ENCODE assay signal across 19 cellular contexts in the genomic region with DNA sequence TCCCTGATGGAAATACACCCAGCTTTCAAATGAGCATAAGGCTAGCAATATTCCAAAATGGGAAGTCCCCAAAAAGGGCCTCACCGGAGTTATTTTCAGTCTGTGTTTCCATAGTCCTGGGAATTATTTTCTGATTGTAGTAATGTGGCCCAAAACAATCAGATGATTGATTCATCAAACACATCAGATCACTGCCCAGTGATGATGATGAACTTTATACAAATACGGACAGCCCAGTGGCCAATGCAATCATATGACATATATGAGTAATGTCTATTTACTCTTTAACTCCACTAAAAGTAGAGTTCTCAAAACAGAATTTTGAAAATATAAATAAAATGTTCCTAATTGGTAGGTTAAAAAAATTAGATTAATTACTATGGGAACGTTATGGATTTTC.
DNase-seq lines count a peak whose midpoint lies in the region; ATAC-seq, FAIRE-seq and TF ChIP-seq lines count a peak whose summit lies in the region.
"Had no signal": no experiment of that assay in that cellular context is flagged by ENCODE, and none has a peak within 500 bp of the region (broad histone marks: within the 10 kb centered on the region; RNA-seq: fewer than 3 reads in every experiment).

No MANE protein-coding gene starts in this region.

- H3K79me1 ChIP-seq in mesendoderm (ENCODE audit: low read length), result no peaks in the 10 kb centered on the region

- ATAC-seq in HG03139 (IDR thresholded peaks at IDR 0.05; ENCODE audit: unreplicated experiment), result no peak
- ATAC-seq: CD8-positive, alpha-beta T cell; HCT116 had no signal

- no peak for FAIRE-seq in bronchial epithelial cell (lab: Jason Lieb, UNC)
- FAIRE-seq: A204.1, G401.6, GM12892, H54 had no signal

- TF ChIP-seq CTCF in HEK293 (tag by site-specific recombination; IDR thresholded peaks at IDR 0.05) (no peak), bronchial epithelial cell (IDR thresholded peaks at IDR 0.05; ENCODE audit: insufficient read depth, low read length, severe bottlenecking) (no peak), MCF 10A (IDR thresholded peaks at IDR 0.05; ENCODE audit: unreplicated experiment) (no peak)

- POLR2A ChIA-PET in HEK293 (lab: Yijun Ruan, JAX) (no interaction called here), MCF 10A (lab: Yijun Ruan, JAX) (interaction anchor here (0.6 to 0.7 kb wide), 2 partner anchors 17 to 1734 kb away, joined by 3 to 5 read pairs; no protein-coding TSS in a partner anchor)

- H3K79me2 ChIP-seq in mesendoderm (ENCODE audit: control insufficient read depth, insufficient read depth, low read length), result no peaks in the 10 kb centered on the region

- H3K36me3 ChIP-seq in HEK293 (ENCODE audit: control insufficient read depth in 2 of 2, insufficient read depth in 1 of 2, low read length in 2 of 2) (no peaks in the 10 kb centered on the region), bronchial epithelial cell (ENCODE audit: control insufficient read depth, insufficient read depth, low read length) (no peaks in the 10 kb centered on the region), mesendoderm (ENCODE audit: control insufficient read depth, insufficient read depth, low read length) (no peaks in the 10 kb centered on the region)

- no peaks in the 10 kb centered on the region for H3K9me3 Mint-ChIP-seq in MCF 10A (ENCODE audit: unreplicated experiment)
- H3K9me3 Mint-ChIP-seq: CD8-positive, alpha-beta T cell; IgD-negative memory B cell had no signal

- H3K27ac ChIP-seq in HEK293 (ENCODE audit: extremely low read depth, low read depth, low read length) (peak overlapping the region; percentile 61), mesendoderm (ENCODE audit: low read depth, low read length) (peak overlapping the region; percentile 15)
- H3K27ac ChIP-seq: GM23248 had no signal

- peaks cover 3% of the 10 kb centered on the region for H3K27me3 ChIP-seq in bronchial epithelial cell (ENCODE audit: control insufficient read depth, insufficient read depth, low read length)
- no peaks in the 10 kb centered on the region for H3K27me3 ChIP-seq in mesendoderm (ENCODE audit: insufficient read depth, low read length, poor library complexity)

- H3K36me3 Mint-ChIP-seq in MCF 10A (ENCODE audit: insufficient read depth, unreplicated experiment), result peaks cover 6% of the 10 kb centered on the region
- H3K36me3 Mint-ChIP-seq: CD14-positive monocyte; CD8-positive, alpha-beta T cell; IgD-negative memory B cell had no signal

- intact Hi-C loops in MCF 10A (cut with micrococcal nuclease), result no loop called here

- H3K27ac Mint-ChIP-seq in MCF 10A (ENCODE audit: low read depth, unreplicated experiment), result no peak overlapping the region
- H3K27ac Mint-ChIP-seq: CD14-positive monocyte; CD8-positive, alpha-beta T cell; IgD-negative memory B cell had no signal

- peak overlapping the region; percentile 73 for H2BK120ac ChIP-seq in mesendoderm (ENCODE audit: low read depth, low read length)

- CTCF ChIA-PET in HEK293 (lab: Yijun Ruan, JAX), result no interaction called here
- CTCF ChIA-PET in MCF 10A (lab: Yijun Ruan, JAX), result interaction anchor here (1.0 kb wide), 1 partner anchor 25 kb away, joined by 3 read pairs; no protein-coding TSS in a partner anchor

- H3K23ac ChIP-seq in mesendoderm (ENCODE audit: low read length), result no peak overlapping the region

- no peaks in the 10 kb centered on the region for H3K27me3 Mint-ChIP-seq in MCF 10A (ENCODE audit: insufficient read depth, unreplicated experiment)

- H3K9ac ChIP-seq in mesendoderm (ENCODE audit: low read length), result no peak overlapping the region
- H3K9ac ChIP-seq: GM23248 had no signal

- no peak overlapping the region for H4K5ac ChIP-seq in mesendoderm (ENCODE audit: low read length)

- peaks cover 11% of the 10 kb centered on the region for H3K4me1 Mint-ChIP-seq in MCF 10A (ENCODE audit: insufficient read depth, unreplicated experiment)
- H3K4me1 Mint-ChIP-seq: CD14-positive monocyte, IgD-negative memory B cell had no signal

- BruUV-seq in MCF 10A (replicated peaks; lab: Mats Ljungman, UMichigan), result no TSS peak

- peak overlapping the region; percentile 65 for H3K56ac ChIP-seq in mesendoderm (ENCODE audit: low read length)

- H3K4me1 ChIP-seq in HEK293 (ENCODE audit: control insufficient read depth, insufficient read depth, low read length), result peaks cover 31% of the 10 kb centered on the region
- peaks cover 5% of the 10 kb centered on the region for H3K4me1 ChIP-seq in mesendoderm (ENCODE audit: control insufficient read depth, low read depth, low read length)

- no peak overlapping the region for H3K4me2 ChIP-seq in mesendoderm (ENCODE audit: low read length)

- no peak overlapping the region for H4K8ac ChIP-seq in mesendoderm (ENCODE audit: low read depth, low read length)

- DNase-seq in bronchial epithelial cell (ENCODE audit: low read depth), result peak; percentile 37
- no peak for DNase-seq in mesendoderm
- no peak for DNase-seq in D341Med (ENCODE audit: low spot score)
- DNase-seq in SW 1271 (lab: John Stamatoyannopoulos, UW), result no peak
- DNase-seq in MCF 10A (ENCODE audit: unreplicated experiment), result no peak
- DNase-seq: CD8-positive, alpha-beta T cell; COR-L47; DMS79; GM23248; KG1 had no signal

- H3K4me3 Mint-ChIP-seq in MCF 10A (ENCODE audit: unreplicated experiment), result no peak overlapping the region
- H3K4me3 Mint-ChIP-seq: CD14-positive monocyte; CD8-positive, alpha-beta T cell; IgD-negative memory B cell had no signal

- no peak overlapping the region for H3K4me3 ChIP-seq in HEK293 (ENCODE audit: low read depth, low read length)
- H3K4me3 ChIP-seq in bronchial epithelial cell (ENCODE audit: low read depth, low read length), result no peak overlapping the region
- H3K4me3 ChIP-seq in mesendoderm (ENCODE audit: low read length), result no peak overlapping the region
- H3K4me3 ChIP-seq: GM23248 had no signal

- H3K9me3 ChIP-seq in HEK293 (ENCODE audit: control insufficient read depth, insufficient read depth, low read depth, low read length), result no peaks in the 10 kb centered on the region

- H2BK5ac ChIP-seq in mesendoderm (ENCODE audit: low read length), result peak overlapping the region; percentile 88

- no peak overlapping the region for H2BK15ac ChIP-seq in mesendoderm (replicated peaks; ENCODE audit: low read depth)

- no peak overlapping the region for H3K4ac ChIP-seq in mesendoderm (ENCODE audit: low read depth, low read length)

- H3K18ac ChIP-seq in mesendoderm (ENCODE audit: low read length), result peak overlapping the region; percentile 80

- WGBS in mesendoderm (ENCODE audit: extremely low coverage, insufficient coverage, low lambda C conversion rate), result no CpG with 5 or more reads among the region's 3 CpGs

- H2AK5ac ChIP-seq in mesendoderm (ENCODE audit: low read length), result peak overlapping the region; percentile 65

TF ChIP-seq in HEK293, 187 proteins besides CTCF, POLR2A, EP300 and RAD21:
- TF ChIP-seq ZNF521 (tag by site-specific recombination; IDR thresholded peaks at IDR 0.05) (no peak), SETDB1 (IDR thresholded peaks at IDR 0.05; ENCODE audit: insufficient read length, low read length) (no peak), ZNF48 (tag by site-specific recombination; IDR thresholded peaks at IDR 0.05) (no peak), ZNF394 (tag by site-specific recombination; IDR thresholded peaks at IDR 0.05; ENCODE audit: borderline replicate concordance) (no peak), ZNF518A (tag by site-specific recombination; conservative IDR thresholded peaks at IDR 0.05; ENCODE audit: low read depth) (no peak), ZNF792 (tag by site-specific recombination; IDR thresholded peaks at IDR 0.05) (no peak)
- TF ChIP-seq, protein P1, sequence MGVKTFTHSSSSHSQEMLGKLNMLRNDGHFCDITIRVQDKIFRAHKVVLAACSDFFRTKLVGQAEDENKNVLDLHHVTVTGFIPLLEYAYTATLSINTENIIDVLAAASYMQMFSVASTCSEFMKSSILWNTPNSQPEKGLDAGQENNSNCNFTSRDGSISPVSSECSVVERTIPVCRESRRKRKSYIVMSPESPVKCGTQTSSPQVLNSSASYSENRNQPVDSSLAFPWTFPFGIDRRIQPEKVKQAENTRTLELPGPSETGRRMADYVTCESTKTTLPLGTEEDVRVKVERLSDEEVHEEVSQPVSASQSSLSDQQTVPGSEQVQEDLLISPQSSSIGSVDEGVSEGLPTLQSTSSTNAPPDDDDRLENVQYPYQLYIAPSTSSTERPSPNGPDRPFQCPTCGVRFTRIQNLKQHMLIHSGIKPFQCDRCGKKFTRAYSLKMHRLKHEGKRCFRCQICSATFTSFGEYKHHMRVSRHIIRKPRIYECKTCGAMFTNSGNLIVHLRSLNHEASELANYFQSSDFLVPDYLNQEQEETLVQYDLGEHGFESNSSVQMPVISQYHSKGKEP (tag by site-specific recombination; IDR thresholded peaks at IDR 0.05), result no peak
TF ChIP-seq in HEK293: peak in this region for 0.
